In genomic region chr6:144411506-144412165, GRCh38 we compare ENCODE assay signal across 1 cellular context.
TF ChIP-seq lines count a peak whose summit lies in the region.

No MANE protein-coding gene starts in this region.

TF ChIP-seq in IMR-90, 13 proteins besides CTCF, POLR2A, EP300 and RAD21 (continued from another document):
- TF ChIP-seq USF2 (IDR thresholded peaks at IDR 0.05; ENCODE audit: low read depth, low read length) (no peak), MAZ (IDR thresholded peaks at IDR 0.05; ENCODE audit: borderline replicate concordance, low read depth, low read length) (no peak)
